In the genomic region with DNA sequence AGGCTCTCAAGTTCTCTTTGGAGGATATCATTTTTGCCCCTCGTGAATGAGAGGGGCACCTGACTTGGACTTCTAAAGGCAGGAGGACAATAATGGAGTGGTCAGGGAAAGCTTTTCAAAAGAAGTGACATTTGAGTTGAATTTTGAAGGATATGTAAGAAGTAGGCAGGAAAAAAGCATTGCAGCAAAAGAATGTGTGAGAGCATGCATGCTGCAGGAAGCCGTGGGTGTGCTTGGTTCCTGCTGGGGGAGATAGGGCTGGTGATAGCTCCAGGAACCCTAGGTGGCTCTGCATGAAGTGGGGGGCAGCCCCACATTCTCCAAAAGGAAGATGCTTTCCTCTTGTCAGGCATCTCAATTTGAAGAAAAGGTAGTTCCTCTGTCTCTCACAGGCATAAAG, we compare ENCODE assay signal across 1 cellular context.
TF ChIP-seq lines count a peak whose summit lies in the region.

No MANE protein-coding gene starts in this region.

TF ChIP-seq in IMR-90, 13 proteins besides CTCF, POLR2A, EP300 and RAD21:
- TF ChIP-seq, protein P1, sequence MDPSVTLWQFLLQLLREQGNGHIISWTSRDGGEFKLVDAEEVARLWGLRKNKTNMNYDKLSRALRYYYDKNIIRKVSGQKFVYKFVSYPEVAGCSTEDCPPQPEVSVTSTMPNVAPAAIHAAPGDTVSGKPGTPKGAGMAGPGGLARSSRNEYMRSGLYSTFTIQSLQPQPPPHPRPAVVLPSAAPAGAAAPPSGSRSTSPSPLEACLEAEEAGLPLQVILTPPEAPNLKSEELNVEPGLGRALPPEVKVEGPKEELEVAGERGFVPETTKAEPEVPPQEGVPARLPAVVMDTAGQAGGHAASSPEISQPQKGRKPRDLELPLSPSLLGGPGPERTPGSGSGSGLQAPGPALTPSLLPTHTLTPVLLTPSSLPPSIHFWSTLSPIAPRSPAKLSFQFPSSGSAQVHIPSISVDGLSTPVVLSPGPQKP (IDR thresholded peaks at IDR 0.05; ENCODE audit: borderline replicate concordance, low read depth, low read length), result no peak
- no peak for TF ChIP-seq RFX5 (IDR thresholded peaks at IDR 0.05; ENCODE audit: low read depth, low read length)
- no peak for TF ChIP-seq BHLHE40 (IDR thresholded peaks at IDR 0.05; ENCODE audit: low read depth, low read length)
- TF ChIP-seq MAFK (IDR thresholded peaks at IDR 0.05; ENCODE audit: low read depth, low read length), result no peak
- no peak for TF ChIP-seq CHD1 (IDR thresholded peaks at IDR 0.05; ENCODE audit: low read depth, low read length)
- no peak for TF ChIP-seq CEBPB (IDR thresholded peaks at IDR 0.05; ENCODE audit: low read depth, low read length)
- TF ChIP-seq MAZ (IDR thresholded peaks at IDR 0.05; ENCODE audit: borderline replicate concordance, low read depth, low read length), result no peak
- no peak for TF ChIP-seq USF2 (IDR thresholded peaks at IDR 0.05; ENCODE audit: low read depth, low read length)
